ENCODE assay signal across 8 cellular contexts in the genomic region with DNA sequence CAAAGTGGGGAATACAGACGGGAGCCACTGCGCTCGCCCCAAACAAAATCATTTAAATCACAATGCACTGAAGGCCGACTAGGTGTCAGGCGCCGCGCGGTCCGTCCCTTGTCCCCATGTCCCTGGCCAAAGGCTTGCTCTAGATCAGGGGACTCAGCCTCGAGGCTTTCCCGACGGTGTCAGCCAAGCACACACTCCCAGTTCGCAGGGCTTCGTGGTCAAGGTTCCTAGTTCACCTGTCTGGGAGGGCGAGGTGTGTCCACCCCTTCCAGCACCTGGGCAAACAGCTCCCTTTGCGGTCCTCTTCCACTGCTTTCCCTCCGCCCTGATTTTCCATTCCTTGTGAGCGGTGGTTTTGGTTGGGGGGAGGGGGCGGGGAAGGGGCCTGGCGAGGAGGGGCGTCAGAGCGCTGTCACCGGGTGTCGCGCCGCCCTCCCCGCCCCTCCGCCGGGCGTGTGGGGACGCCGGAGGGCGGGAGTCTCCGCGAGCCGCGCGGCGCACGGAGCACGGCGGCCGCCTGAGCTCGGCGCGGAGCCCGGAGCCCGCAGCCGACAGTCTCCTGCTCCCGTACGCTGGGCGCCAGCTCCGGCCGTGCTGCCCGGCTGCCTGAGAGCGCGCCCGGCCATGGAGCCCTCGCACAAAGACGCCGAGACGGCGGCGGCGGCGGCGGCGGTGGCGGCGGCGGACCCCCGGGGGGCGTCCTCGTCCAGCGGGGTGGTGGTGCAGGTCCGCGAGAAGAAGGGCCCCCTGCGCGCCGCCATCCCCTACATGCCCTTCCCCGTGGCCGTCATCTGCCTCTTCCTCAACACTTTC. TPM values are rescaled to one million over a fixed set of nuclear protein-coding genes. Genes with fewer than 3 reads are reported as not detected.
DNase-seq lines count a peak whose midpoint lies in the region; ATAC-seq, FAIRE-seq and TF ChIP-seq lines count a peak whose summit lies in the region.

A gene with protein sequence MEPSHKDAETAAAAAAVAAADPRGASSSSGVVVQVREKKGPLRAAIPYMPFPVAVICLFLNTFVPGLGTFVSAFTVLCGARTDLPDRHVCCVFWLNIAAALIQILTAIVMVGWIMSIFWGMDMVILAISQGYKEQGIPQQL (plus strand): TSS at position 484 of the 813 bp plus-strand sequence. CDS start 141 bp downstream, at position 625.

- peak; percentile 77 to 81 for ATAC-seq in lower lobe of right lung
- ATAC-seq in HG03565 (IDR thresholded peaks at IDR 0.05; ENCODE audit: unreplicated experiment) = no peak

- H3K36me3 ChIP-seq in ACC112 (ENCODE audit: insufficient read depth, low read length) = no peaks in the 10 kb centered on the region
- H3K36me3 ChIP-seq in SJCRH30 = no peaks in the 10 kb centered on the region
- H3K36me3 ChIP-seq in colonic mucosa = no peaks in the 10 kb centered on the region
- H3K36me3 ChIP-seq in lower lobe of right lung = no peaks in the 10 kb centered on the region
- H3K36me3 ChIP-seq in testis (ENCODE audit: low read depth, missing control alignments) = no peaks in the 10 kb centered on the region

- no peaks in the 10 kb centered on the region for H3K4me1 ChIP-seq in ACC112 (ENCODE audit: control insufficient read depth, insufficient read depth, low read length, unreplicated experiment)
- H3K4me1 ChIP-seq in SJCRH30 = peaks cover 32% of the 10 kb centered on the region
- H3K4me1 ChIP-seq in colonic mucosa = peaks cover 19% of the 10 kb centered on the region
- peaks cover 28% of the 10 kb centered on the region for H3K4me1 ChIP-seq in lower lobe of right lung
- H3K4me1 ChIP-seq in testis = peaks cover 27% of the 10 kb centered on the region

- FAIRE-seq in GM12891 (lab: Jason Lieb, UNC) = peak; percentile 48

- H3K9me3 ChIP-seq in SJCRH30 (replicated peaks) (no peaks in the 10 kb centered on the region), colonic mucosa (no peaks in the 10 kb centered on the region), lower lobe of right lung (no peaks in the 10 kb centered on the region), testis (no peaks in the 10 kb centered on the region)

- H3K4me3 ChIP-seq in ACC112 (ENCODE audit: low read depth, low read length) (peak within 1 kb of the TSS; percentile 58), SJCRH30 (peak within 1 kb of the TSS; percentile 53), colonic mucosa (peak within 1 kb of the TSS; percentile 29), lower lobe of right lung (peak within 1 kb of the TSS; percentile 54), testis (peak within 1 kb of the TSS; percentile 57 to 68)

- H3K9ac ChIP-seq in colonic mucosa (ENCODE audit: low read depth in 2 of 2, low read length in 2 of 2) = peak within 1 kb of the TSS in 1 of 2 donors; percentile 58

- intact Hi-C loops in colonic mucosa (cut with DNase I) = loop anchor here (2.0 to 10.0 kb wide), 2 partner anchors 60 to 124 kb away; no protein-coding TSS in a partner anchor
- intact Hi-C loops in lower lobe of right lung (cut with DNase I) = no loop called here
- intact Hi-C loops in testis (cut with DNase I; ENCODE audit: low total_unique reads) = no loop called here

- no peaks in the 10 kb centered on the region for H3K79me2 ChIP-seq in ACC112 (ENCODE audit: control insufficient read depth, insufficient read depth, low read length, unreplicated experiment)

- 0 to 1% methylated on average over 13 to 54 of the region's 82 CpGs for WGBS in testis, 2 donors

- H3K27ac ChIP-seq in ACC112 (ENCODE audit: low read depth, low read length) (no peak within 1 kb of the TSS), SJCRH30 (peak within 1 kb of the TSS; percentile 73), colonic mucosa (peak within 1 kb of the TSS; percentile 15), lower lobe of right lung (no peak within 1 kb of the TSS), testis (peak within 1 kb of the TSS; percentile 29 to 45)

- TF ChIP-seq POLR2A in GM12891 (IDR thresholded peaks at IDR 0.05; ENCODE audit: low read depth, low read length) = no peak
- no peak for TF ChIP-seq POLR2A in testis (IDR thresholded peaks at IDR 0.05)

- TF ChIP-seq CTCF in colonic mucosa (IDR thresholded peaks at IDR 0.05) (no peak), lower lobe of right lung (IDR thresholded peaks at IDR 0.05) (no peak), testis (IDR thresholded peaks at IDR 0.05) (no peak)

- H3K27me3 ChIP-seq in ACC112 (ENCODE audit: insufficient read depth, low read length) (peaks cover 88% of the 10 kb centered on the region), SJCRH30 (no peaks in the 10 kb centered on the region), colonic mucosa (peaks cover 16% of the 10 kb centered on the region), lower lobe of right lung (ENCODE audit: low read depth) (peaks cover 20% of the 10 kb centered on the region), testis (no peaks in the 10 kb centered on the region)

- DNase-seq in GM12891 (ENCODE audit: insufficient read length, low spot score) (peak; percentile 58), SJCRH30 (no peak), colonic mucosa (peak; percentile 52), lower lobe of right lung (no peak), testis (peak; percentile 26), ureter (ENCODE audit: low spot score) (no peak)

- H2AFZ ChIP-seq in ACC112 (ENCODE audit: low read length, unreplicated experiment) = no peak within 1 kb of the TSS

TF ChIP-seq in GM12891, 5 proteins besides CTCF, POLR2A, EP300 and RAD21:
- TF ChIP-seq SPI1 (IDR thresholded peaks at IDR 0.05; ENCODE audit: low read depth, low read length) (no peak), PAX5 (IDR thresholded peaks at IDR 0.05; ENCODE audit: insufficient read depth, low read length, severe bottlenecking) (no peak), POLR2AphosphoS5 (IDR thresholded peaks at IDR 0.05; ENCODE audit: low read depth, low read length) (no peak), POU2F2 (IDR thresholded peaks at IDR 0.05; ENCODE audit: low read depth, low read length) (no peak), TAF1 (IDR thresholded peaks at IDR 0.05; ENCODE audit: low read depth, low read length) (no peak)
TF ChIP-seq in GM12891: peak in this region for 0.

RNA-seq across cellular contexts. Expression of the gene that starts here (rescaled TPM):
- 0.13 TPM for polyA plus RNA-seq in GM12891 (2012; ENCODE audit: low read depth, missing spikeins)
- 0.71 and 0.75 TPM in 2 replicates for total RNA-seq in SJCRH30 (2014; rRNA removed; shearing (Covaris generic))
- 1 to 10 TPM; 1.0 to 3.2 TPM for total RNA-seq in colonic mucosa
- total RNA-seq in lower lobe of right lung = 0.83 TPM
- total RNA-seq in testis = 1 to 10 TPM; 2.5 to 3.7 TPM
- 4.5 TPM for polyA plus RNA-seq in testis (ENCODE audit: insufficient read depth, low read depth, low replicate concordance)
- 2.8 TPM for total RNA-seq in ureter

Comparison
In these comparisons a context has a peak if more than half of its experiments do, and no peak if none do; other contexts are left out.
1. Peak in ATAC-seq and H3K4me3 ChIP-seq in lower lobe of right lung; RNA of the gene not detected or under 1 TPM.
2. H3K27ac ChIP-seq: peak in SJCRH30 (single experiment), colonic mucosa (single experiment) and testis (2 of 2); none in ACC112 (single experiment) and lower lobe of right lung (single experiment).
3. DNase-seq: peak in GM12891 (single experiment), colonic mucosa (single experiment) and testis (single experiment); none in SJCRH30 (0 of 2), lower lobe of right lung (single experiment) and ureter (single experiment).
4. Peak in every context shown above with its lines, with median percentiles within 50 percentile points of each other: H3K4me3 ChIP-seq.